2 cellular contexts compared by ENCODE assay signal in the genomic region with DNA sequence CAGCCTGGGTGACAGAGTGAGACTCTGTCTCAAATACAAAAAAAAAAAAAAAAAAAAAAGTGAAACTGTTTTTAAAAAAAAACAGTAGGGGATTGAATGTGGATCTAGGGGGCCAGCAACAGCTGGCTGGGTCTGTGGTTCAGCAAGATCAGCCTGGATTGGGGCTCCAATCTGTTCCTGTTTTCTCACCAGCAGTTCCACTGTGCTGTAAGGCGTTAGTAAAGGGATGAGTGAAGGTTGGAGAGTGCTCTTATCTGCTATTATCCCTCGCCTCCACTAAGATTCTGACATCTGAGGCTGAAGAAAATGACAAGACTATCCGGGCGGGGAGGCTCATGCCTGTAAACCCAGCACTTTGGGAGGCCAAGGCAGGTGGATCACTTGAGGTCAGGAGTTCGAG.
TF ChIP-seq lines count a peak whose summit lies in the region.

No MANE protein-coding gene starts in this region.

TF ChIP-seq in GM23338, 12 proteins besides CTCF, POLR2A, EP300 and RAD21:
- TF ChIP-seq, protein P1, sequence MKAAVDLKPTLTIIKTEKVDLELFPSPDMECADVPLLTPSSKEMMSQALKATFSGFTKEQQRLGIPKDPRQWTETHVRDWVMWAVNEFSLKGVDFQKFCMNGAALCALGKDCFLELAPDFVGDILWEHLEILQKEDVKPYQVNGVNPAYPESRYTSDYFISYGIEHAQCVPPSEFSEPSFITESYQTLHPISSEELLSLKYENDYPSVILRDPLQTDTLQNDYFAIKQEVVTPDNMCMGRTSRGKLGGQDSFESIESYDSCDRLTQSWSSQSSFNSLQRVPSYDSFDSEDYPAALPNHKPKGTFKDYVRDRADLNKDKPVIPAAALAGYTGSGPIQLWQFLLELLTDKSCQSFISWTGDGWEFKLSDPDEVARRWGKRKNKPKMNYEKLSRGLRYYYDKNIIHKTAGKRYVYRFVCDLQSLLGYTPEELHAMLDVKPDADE (IDR thresholded peaks at IDR 0.05) = no peak
- TF ChIP-seq STAT1 (IDR thresholded peaks at IDR 0.05; ENCODE audit: unreplicated experiment) = no peak
- no peak for TF ChIP-seq EZH2phosphoT487 (IDR thresholded peaks at IDR 0.05; ENCODE audit: unreplicated experiment)

TF ChIP-seq in HepG2, 621 proteins besides CTCF, POLR2A, EP300 and RAD21:
- TF ChIP-seq NAIF1 (CRISPR knock-in tag; IDR thresholded peaks at IDR 0.05; ENCODE audit: borderline replicate concordance) (no peak), NR2F1 (CRISPR knock-in tag; IDR thresholded peaks at IDR 0.05) (no peak), MEF2D (CRISPR knock-in tag; IDR thresholded peaks at IDR 0.05) (no peak), HDAC1 (CRISPR knock-in tag; IDR thresholded peaks at IDR 0.05) (no peak), KDM5B (CRISPR knock-in tag; IDR thresholded peaks at IDR 0.05; ENCODE audit: borderline replicate concordance) (no peak), ATRX (CRISPR knock-in tag; IDR thresholded peaks at IDR 0.05; ENCODE audit: borderline replicate concordance) (no peak), PHB2 (IDR thresholded peaks at IDR 0.05; ENCODE audit: partially characterized antibody) (no peak), ZNF652 (CRISPR knock-in tag; IDR thresholded peaks at IDR 0.05; ENCODE audit: borderline replicate concordance, low read depth) (no peak), HES4 (CRISPR knock-in tag; IDR thresholded peaks at IDR 0.05; ENCODE audit: borderline replicate concordance) (no peak), NRL (CRISPR knock-in tag; IDR thresholded peaks at IDR 0.05; ENCODE audit: borderline replicate concordance) (no peak), CENPBD1 (CRISPR knock-in tag; IDR thresholded peaks at IDR 0.05; ENCODE audit: borderline replicate concordance, low read depth) (no peak), ZNF432 (CRISPR knock-in tag; IDR thresholded peaks at IDR 0.05; ENCODE audit: borderline replicate concordance) (no peak), ZNF605 (CRISPR knock-in tag; IDR thresholded peaks at IDR 0.05) (no peak), ZNF253 (CRISPR knock-in tag; IDR thresholded peaks at IDR 0.05; ENCODE audit: borderline replicate concordance) (no peak), POLR2AphosphoS2 (IDR thresholded peaks at IDR 0.05; ENCODE audit: low read depth, low read length) (no peak)
- TF ChIP-seq, protein P2, sequence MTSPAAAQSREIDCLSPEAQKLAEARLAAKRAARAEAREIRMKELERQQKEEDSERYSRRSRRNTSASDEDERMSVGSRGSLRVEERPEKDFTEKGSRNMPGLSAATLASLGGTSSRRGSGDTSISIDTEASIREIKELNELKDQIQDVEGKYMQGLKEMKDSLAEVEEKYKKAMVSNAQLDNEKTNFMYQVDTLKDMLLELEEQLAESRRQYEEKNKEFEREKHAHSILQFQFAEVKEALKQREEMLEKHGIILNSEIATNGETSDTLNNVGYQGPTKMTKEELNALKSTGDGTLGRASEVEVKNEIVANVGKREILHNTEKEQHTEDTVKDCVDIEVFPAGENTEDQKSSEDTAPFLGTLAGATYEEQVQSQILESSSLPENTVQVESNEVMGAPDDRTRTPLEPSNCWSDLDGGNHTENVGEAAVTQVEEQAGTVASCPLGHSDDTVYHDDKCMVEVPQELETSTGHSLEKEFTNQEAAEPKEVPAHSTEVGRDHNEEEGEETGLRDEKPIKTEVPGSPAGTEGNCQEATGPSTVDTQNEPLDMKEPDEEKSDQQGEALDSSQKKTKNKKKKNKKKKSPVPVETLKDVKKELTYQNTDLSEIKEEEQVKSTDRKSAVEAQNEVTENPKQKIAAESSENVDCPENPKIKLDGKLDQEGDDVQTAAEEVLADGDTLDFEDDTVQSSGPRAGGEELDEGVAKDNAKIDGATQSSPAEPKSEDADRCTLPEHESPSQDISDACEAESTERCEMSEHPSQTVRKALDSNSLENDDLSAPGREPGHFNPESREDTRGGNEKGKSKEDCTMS (CRISPR knock-in tag; conservative IDR thresholded peaks at IDR 0.05) = no peak
- TF ChIP-seq, protein P3, sequence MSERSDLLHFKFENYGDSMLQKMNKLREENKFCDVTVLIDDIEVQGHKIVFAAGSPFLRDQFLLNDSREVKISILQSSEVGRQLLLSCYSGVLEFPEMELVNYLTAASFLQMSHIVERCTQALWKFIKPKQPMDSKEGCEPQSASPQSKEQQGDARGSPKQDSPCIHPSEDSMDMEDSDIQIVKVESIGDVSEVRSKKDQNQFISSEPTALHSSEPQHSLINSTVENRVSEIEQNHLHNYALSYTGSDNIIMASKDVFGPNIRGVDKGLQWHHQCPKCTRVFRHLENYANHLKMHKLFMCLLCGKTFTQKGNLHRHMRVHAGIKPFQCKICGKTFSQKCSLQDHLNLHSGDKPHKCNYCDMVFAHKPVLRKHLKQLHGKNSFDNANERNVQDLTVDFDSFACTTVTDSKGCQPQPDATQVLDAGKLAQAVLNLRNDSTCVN (CRISPR knock-in tag; IDR thresholded peaks at IDR 0.05; ENCODE audit: borderline replicate concordance) = no peak
- TF ChIP-seq, protein P4, sequence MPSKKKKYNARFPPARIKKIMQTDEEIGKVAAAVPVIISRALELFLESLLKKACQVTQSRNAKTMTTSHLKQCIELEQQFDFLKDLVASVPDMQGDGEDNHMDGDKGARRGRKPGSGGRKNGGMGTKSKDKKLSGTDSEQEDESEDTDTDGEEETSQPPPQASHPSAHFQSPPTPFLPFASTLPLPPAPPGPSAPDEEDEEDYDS (CRISPR knock-in tag; IDR thresholded peaks at IDR 0.05) = no peak
